Comparison of ENCODE assay signal across 10 cellular contexts in genomic region chr17:78774456-78774855, GRCh38. TPM values are rescaled to one million over a fixed set of nuclear protein-coding genes. Genes with fewer than 3 reads are reported as not detected.
A peak's percentile ranks its signal among the peaks of the same experiment; 100 is the strongest.
DNase-seq lines count a peak whose midpoint lies in the region; ATAC-seq and TF ChIP-seq lines count a peak whose summit lies in the region.
"Had no signal": no experiment of that assay in that cellular context is flagged by ENCODE, and none has a peak within 500 bp of the region (broad histone marks: within the 10 kb centered on the region; RNA-seq: fewer than 3 reads in every experiment).

No MANE protein-coding gene starts in this region.

- peak overlapping the region; percentile 97 for H3K27ac Mint-ChIP-seq in stimulated activated effector memory CD8-positive, alpha-beta T cell treated with anti-CD3 and anti-CD28 coated beads, Interleukin-12 subunit alpha, Interleukin-12 subunit beta, amount 100 ng/mL, for 72 hours

- 60% methylated on average over 2 of the region's 2 CpGs for WGBS in esophagus muscularis mucosa
- WGBS in ovary, 3 donors: 49 to 79% (median 78%) methylated on average over 2 of the region's 2 CpGs

- peaks cover 53% of the 10 kb centered on the region for H3K4me1 Mint-ChIP-seq in stimulated activated effector memory CD8-positive, alpha-beta T cell treated with anti-CD3 and anti-CD28 coated beads, Interleukin-12 subunit alpha, Interleukin-12 subunit beta, amount 100 ng/mL, for 72 hours

- TF ChIP-seq CTCF in RWPE2 (IDR thresholded peaks at IDR 0.05; ENCODE audit: poor library complexity, severe bottlenecking): no peak
- no peak for TF ChIP-seq CTCF in esophagus muscularis mucosa (IDR thresholded peaks at IDR 0.05)
- TF ChIP-seq CTCF in ovary (IDR thresholded peaks at IDR 0.05): no peak

- H3K27ac ChIP-seq in RWPE2 (ENCODE audit: poor library complexity, severe bottlenecking) (peak overlapping the region; percentile 23), esophagus muscularis mucosa (replicated peaks in 1 of 4) (peak overlapping the region; percentile 35 to 51 (median 44)), ovary (peak overlapping the region in 1 of 2 donors; percentile 21)

- H3K27me3 ChIP-seq in RWPE2 (ENCODE audit: insufficient read depth, poor library complexity, severe bottlenecking): no peaks in the 10 kb centered on the region
- no peaks in the 10 kb centered on the region for H3K27me3 ChIP-seq in esophagus muscularis mucosa
- H3K27me3 ChIP-seq in ovary: no peaks in the 10 kb centered on the region

- no peaks in the 10 kb centered on the region for H3K9me3 Mint-ChIP-seq in stimulated activated effector memory CD8-positive, alpha-beta T cell treated with anti-CD3 and anti-CD28 coated beads, Interleukin-12 subunit alpha, Interleukin-12 subunit beta, amount 100 ng/mL, for 72 hours
- H3K9me3 Mint-ChIP-seq: H9 had no signal

- TF ChIP-seq POLR2A in esophagus muscularis mucosa (IDR thresholded peaks at IDR 0.05; ENCODE audit: low read depth) (no peak), ovary (IDR thresholded peaks at IDR 0.05) (no peak)

- intact Hi-C loops in esophagus muscularis mucosa (cut with DNase I) (no loop called here), ovary (cut with DNase I) (loop anchor here in 1 of 4 donors (5.0 kb wide), 1 partner anchor 1363 kb away; no protein-coding TSS in a partner anchor)

- H3K36me3 ChIP-seq in RWPE2 (ENCODE audit: low read depth) (no peaks in the 10 kb centered on the region), esophagus muscularis mucosa (no peaks in the 10 kb centered on the region), ovary (no peaks in the 10 kb centered on the region)

- TF ChIP-seq EP300 in esophagus muscularis mucosa (IDR thresholded peaks at IDR 0.05) (no peak), ovary (IDR thresholded peaks at IDR 0.05) (no peak)

- H3K9me3 ChIP-seq in RWPE2 (ENCODE audit: severe bottlenecking): no peaks in the 10 kb centered on the region
- no peaks in the 10 kb centered on the region for H3K9me3 ChIP-seq in esophagus muscularis mucosa
- H3K9me3 ChIP-seq in ovary: no peaks in the 10 kb centered on the region

- ATAC-seq in GM18502 (IDR thresholded peaks at IDR 0.05; ENCODE audit: poor library complexity, unreplicated experiment) (peak; percentile 14), RWPE2 (ENCODE audit: low read depth) (peak; percentile 52), HG03442 (IDR thresholded peaks at IDR 0.05; ENCODE audit: unreplicated experiment) (no peak)
- ATAC-seq in stimulated activated effector memory CD8-positive, alpha-beta T cell treated with anti-CD3 and anti-CD28 coated beads, Interleukin-12 subunit alpha, Interleukin-12 subunit beta, amount 100 ng/mL, for 72 hours: peak; percentile 27

- DNase-seq in RWPE2 (ENCODE audit: low spot score) (no peak), esophagus muscularis mucosa (ENCODE audit: extremely low spot score) (no peak), anterior cingulate cortex (lab: John Stamatoyannopoulos, UW) (no peak), ovary (no peak), LoVo (ENCODE audit: low spot score) (no peak)
- peak in 1 of 2 donors; percentile 64 for DNase-seq in stimulated activated effector memory CD8-positive, alpha-beta T cell treated with anti-CD3 and anti-CD28 coated beads, Interleukin-12 subunit alpha, Interleukin-12 subunit beta, amount 100 ng/mL, for 72 hours (ENCODE audit: low spot score in 2 of 2)
- DNase-seq: H9, SIG-M5 had no signal

- peak overlapping the region; percentile 90 for H3K4me3 Mint-ChIP-seq in stimulated activated effector memory CD8-positive, alpha-beta T cell treated with anti-CD3 and anti-CD28 coated beads, Interleukin-12 subunit alpha, Interleukin-12 subunit beta, amount 100 ng/mL, for 72 hours
- H3K4me3 Mint-ChIP-seq: H9 had no signal

- peaks cover 53% of the 10 kb centered on the region for H3K36me3 Mint-ChIP-seq in stimulated activated effector memory CD8-positive, alpha-beta T cell treated with anti-CD3 and anti-CD28 coated beads, Interleukin-12 subunit alpha, Interleukin-12 subunit beta, amount 100 ng/mL, for 72 hours

- no peak overlapping the region for H3K4me3 ChIP-seq in RWPE2 (ENCODE audit: severe bottlenecking)
- peak overlapping the region in 1 of 4 donors; percentile 18 for H3K4me3 ChIP-seq in esophagus muscularis mucosa
- no peak overlapping the region for H3K4me3 ChIP-seq in ovary

- H3K4me1 ChIP-seq in RWPE2 (ENCODE audit: insufficient read depth, poor library complexity, severe bottlenecking) (peaks cover 8% of the 10 kb centered on the region), esophagus muscularis mucosa (peaks cover 3 to 38% (median 31%) of the 10 kb centered on the region in 4 donors), ovary (ENCODE audit: insufficient read depth) (peaks cover 3% of the 10 kb centered on the region)

RNA-seq across cellular contexts. Expression of gene CYTH1, which starts 7.6 kb away (rescaled TPM):
- total RNA-seq in esophagus muscularis mucosa (10 to 100 TPM; 25.7 to 39.4 (median 35.7) TPM), ovary (10 to 100 TPM; 17.4 to 27.0 (median 24.4) TPM)
- 10 to 100 TPM; 15.1 to 35.3 TPM for polyA plus RNA-seq in ovary
